10 cellular contexts compared by ENCODE assay signal in genomic region chr3:127670761-127671522, GRCh38. TPM values are rescaled to one million over a fixed set of nuclear protein-coding genes. Genes with fewer than 3 reads are reported as not detected.
DNase-seq lines count a peak whose midpoint lies in the region; ATAC-seq and TF ChIP-seq lines count a peak whose summit lies in the region.
"Had no signal": no experiment of that assay in that cellular context is flagged by ENCODE, and none has a peak within 500 bp of the region (broad histone marks: within the 10 kb centered on the region; RNA-seq: fewer than 3 reads in every experiment).

No MANE protein-coding gene starts in this region.

- H3K4me3 Mint-ChIP-seq in central memory CD8-positive, alpha-beta T cell = peak overlapping the region; percentile 96

- H3K9ac ChIP-seq in DND-41 (ENCODE audit: low read depth, low read length) (peak overlapping the region; percentile 98), MM.1S (ENCODE audit: low read length) (no peak overlapping the region)

- H3F3A ChIP-seq in MM.1S (ENCODE audit: insufficient read depth, low read length) = no peaks in the 10 kb centered on the region

- H3K27ac ChIP-seq in DND-41 (ENCODE audit: low read length) (peak overlapping the region; percentile 77), MM.1S (ENCODE audit: low read length) (no peak overlapping the region)

- peaks cover 10% of the 10 kb centered on the region; the same call in 1 of the 2 replicates for H3K36me3 ChIP-seq in DND-41 (ENCODE audit: insufficient read depth, low read length)
- no peaks in the 10 kb centered on the region for H3K36me3 ChIP-seq in MM.1S (replicated peaks; ENCODE audit: insufficient read depth, low read length)

- H3K4me1 ChIP-seq in DND-41 (ENCODE audit: insufficient read depth, low read length) (peaks cover 24% of the 10 kb centered on the region), MM.1S (ENCODE audit: low read length) (0 out of 2 replicates have a peak, but pooled peaks cover 5% of the 10 kb centered on the region)

- no peak for DNase-seq in DND-41
- no peak for DNase-seq in MM.1S
- DNase-seq in central memory CD8-positive, alpha-beta T cell (ENCODE audit: low spot score in 2 of 2) = no peak
- peak; percentile 18 for DNase-seq in omental fat pad (ENCODE audit: low spot score)
- no peak for DNase-seq in AML-193 (lab: John Stamatoyannopoulos, UW)
- DNase-seq: hippocampal formation, WERI-Rb-1 had no signal

- no peaks in the 10 kb centered on the region for H3K9me3 Mint-ChIP-seq in central memory CD8-positive, alpha-beta T cell

- H4K20me1 ChIP-seq in DND-41 (ENCODE audit: insufficient read depth, low read length) = peaks cover 3% of the 10 kb centered on the region
- no peaks in the 10 kb centered on the region for H4K20me1 ChIP-seq in MM.1S (ENCODE audit: insufficient read depth, low read length)

- H2AFZ ChIP-seq in DND-41 (ENCODE audit: low read depth, low read length) = no peak overlapping the region
- H2AFZ ChIP-seq in MM.1S (ENCODE audit: low read length) = no peak overlapping the region

- no peaks in the 10 kb centered on the region for H3K27me3 Mint-ChIP-seq in central memory CD8-positive, alpha-beta T cell

- peaks cover 15% of the 10 kb centered on the region for H3K36me3 Mint-ChIP-seq in central memory CD8-positive, alpha-beta T cell (ENCODE audit: insufficient read depth)

- H3K9me3 ChIP-seq in DND-41 (ENCODE audit: insufficient read depth, low read length, severe bottlenecking) (no peaks in the 10 kb centered on the region), MM.1S (replicated peaks; ENCODE audit: insufficient read depth, low read length) (no peaks in the 10 kb centered on the region)

- H3K79me2 ChIP-seq in DND-41 (ENCODE audit: insufficient read depth, low read length) (peaks cover 17% of the 10 kb centered on the region), MM.1S (ENCODE audit: low read length) (no peaks in the 10 kb centered on the region; the same call in 1 of the 2 replicates)

- H3K27ac Mint-ChIP-seq in central memory CD8-positive, alpha-beta T cell (ENCODE audit: low read depth) = peak overlapping the region; percentile 99

- peak overlapping the region in 1 of 2 experiments; percentile 88; a peak in 2 of 4 replicates for H3K4me3 ChIP-seq in DND-41 (ENCODE audit: low read depth in 1 of 2, low read length in 2 of 2)
- H3K4me3 ChIP-seq in MM.1S (ENCODE audit: low read length) = no peak overlapping the region

- no peaks in the 10 kb centered on the region for H3K9me2 ChIP-seq in MM.1S (replicated peaks; ENCODE audit: insufficient read depth, low read length)

- peaks cover 32% of the 10 kb centered on the region for H3K4me1 Mint-ChIP-seq in central memory CD8-positive, alpha-beta T cell

- TF ChIP-seq CTCF in DND-41 (IDR thresholded peaks at IDR 0.05; ENCODE audit: borderline replicate concordance, extremely low read depth, low read length, poor library complexity, severe bottlenecking) = no peak
- no peak for TF ChIP-seq CTCF in MM.1S (IDR thresholded peaks at IDR 0.05; ENCODE audit: low read length)
- no peak for TF ChIP-seq CTCF in omental fat pad (IDR thresholded peaks at IDR 0.05)

- no peak for ATAC-seq in DND-41 (ENCODE audit: insufficient read depth, low read depth)
- no peak for ATAC-seq in central memory CD8-positive, alpha-beta T cell (replicated peaks; ENCODE audit: extremely low read depth, poor library complexity, severe bottlenecking)
- no peak for ATAC-seq in omental fat pad (ENCODE audit: low FRiP score)
- no peak for ATAC-seq in esophagus mucosa
- no peak for ATAC-seq in GM21825 (IDR thresholded peaks at IDR 0.05; ENCODE audit: unreplicated experiment)
- no peak for ATAC-seq in HG02840 (IDR thresholded peaks at IDR 0.05; ENCODE audit: low FRiP score, unreplicated experiment)

- H3K27me3 ChIP-seq in DND-41 (ENCODE audit: insufficient read depth, low read length, poor library complexity) (no peaks in the 10 kb centered on the region), MM.1S (replicated peaks; ENCODE audit: insufficient read depth, low read length) (no peaks in the 10 kb centered on the region)

- H3K4me2 ChIP-seq in DND-41 (ENCODE audit: insufficient read depth, low read length) (peak overlapping the region; percentile 81), MM.1S (ENCODE audit: low read depth, low read length) (peak overlapping the region; percentile 100; the same call in 1 of the 2 replicates)

RNA-seq across cellular contexts. Expression of gene ABTB1, which starts 1.8 kb away (rescaled TPM):
- total RNA-seq in omental fat pad = 100 to 1,000 TPM in 1 of 4 donors, 10 to 100 TPM in 3; 19.5 to 114 (median 28.7) TPM
- 6.4 TPM for total RNA-seq in esophagus mucosa

RNA-seq across cellular contexts. Expression of gene PODXL2, which starts 42.0 kb away (rescaled TPM):
- total RNA-seq in omental fat pad = 1 to 10 TPM; 1.7 to 6.3 (median 2.9) TPM
- total RNA-seq in esophagus mucosa = 2.7 TPM
